Comparison of ENCODE assay signal across 8 cellular contexts in the genomic region with DNA sequence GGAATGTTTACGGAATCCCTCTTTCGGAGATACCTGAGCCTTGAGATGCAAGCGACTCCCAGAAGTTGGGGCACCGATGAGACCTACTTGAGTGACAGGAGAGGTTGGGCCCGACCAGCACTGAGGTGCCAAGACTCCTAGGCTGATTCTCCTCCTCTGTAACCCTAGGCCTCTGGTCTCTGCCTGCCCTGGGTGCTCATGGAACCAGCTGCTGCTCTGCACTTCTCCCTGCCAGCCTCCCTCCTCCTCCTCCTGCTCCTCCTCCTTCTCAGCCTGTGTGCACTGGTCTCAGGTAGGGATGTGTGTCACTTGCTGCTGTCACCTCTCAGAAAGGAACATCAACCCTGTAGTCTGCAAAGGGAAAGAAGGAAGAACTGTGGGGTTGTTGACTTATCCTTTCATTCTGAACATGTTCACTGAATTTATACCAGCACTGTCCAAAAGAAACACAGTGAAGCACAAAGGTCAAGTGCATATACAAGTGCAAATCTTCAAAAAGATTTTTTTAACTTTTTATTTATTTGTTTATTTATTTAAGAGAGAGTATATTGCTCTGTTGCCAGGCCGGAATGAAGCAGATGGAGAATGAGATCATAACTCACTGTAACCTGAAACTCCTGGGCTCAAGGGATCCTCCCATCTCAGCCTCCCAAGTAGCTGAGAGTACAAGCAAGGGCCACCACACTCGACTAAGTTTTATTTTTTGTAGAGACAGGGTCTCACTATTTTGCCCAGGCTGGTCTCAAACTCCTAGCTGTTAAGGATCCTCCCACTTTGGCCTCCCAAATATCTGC. TPM values are rescaled to one million over a fixed set of nuclear protein-coding genes. Genes with fewer than 3 reads are reported as not detected.
DNase-seq lines count a peak whose midpoint lies in the region; ATAC-seq and TF ChIP-seq lines count a peak whose summit lies in the region.

No MANE protein-coding gene starts in this region.

- H3K9me3 ChIP-seq in ascending aorta: no peaks in the 10 kb centered on the region
- H3K9me3 ChIP-seq in iPS-18c (ENCODE audit: control insufficient read depth, insufficient read depth, low read length): no peaks in the 10 kb centered on the region

- intact Hi-C loops in ascending aorta (cut with DNase I): loop anchor here (1.0 to 5.0 kb wide), 3 partner anchors 19 to 138 kb away; partner anchors contain the start of genes BTN3A2 and BTN3A3

- peaks cover 0 to 2% of the 10 kb centered on the region in 2 donors for H3K4me1 ChIP-seq in ascending aorta

- TF ChIP-seq CTCF in 22Rv1 (IDR thresholded peaks at IDR 0.05): no peak
- TF ChIP-seq CTCF in ascending aorta (IDR thresholded peaks at IDR 0.05): no peak

- H3K27me3 ChIP-seq in ascending aorta: no peaks in the 10 kb centered on the region

- no peaks in the 10 kb centered on the region for H3K36me3 ChIP-seq in ascending aorta

- DNase-seq in NCI-H226 (peak; percentile 36), ascending aorta (ENCODE audit: low spot score in 2 of 2) (peak in 1 of 2 donors; percentile 66), inferior parietal cortex (ENCODE audit: extremely low spot score) (no peak)

- ATAC-seq in HG03139 (IDR thresholded peaks at IDR 0.05; ENCODE audit: unreplicated experiment): no peak

- H3K4me3 ChIP-seq in GM08714 (ENCODE audit: low read length) (peak overlapping the region; percentile 94), ascending aorta (peak overlapping the region; percentile 69 to 76), iPS-18c (ENCODE audit: insufficient read depth, low read depth, low read length) (peak overlapping the region; percentile 47), skin epidermis (peak overlapping the region; percentile 49 to 76 (median 69))

- H3K27ac ChIP-seq in 22Rv1 (peak overlapping the region; percentile 92), ascending aorta (peak overlapping the region; percentile 67 to 68), skin epidermis (peak overlapping the region; percentile 23 to 96 (median 86))

RNA-seq across cellular contexts. Expression of gene BTN2A2, which starts 0.9 kb away (rescaled TPM):
- total RNA-seq in ascending aorta: 22.5 TPM

RNA-seq across cellular contexts. Expression of gene BTN3A1, which starts 18.3 kb away (rescaled TPM):
- 7.7 TPM for total RNA-seq in ascending aorta

RNA-seq across cellular contexts. Expression of gene BTN3A2, which starts 18.8 kb away (rescaled TPM):
- total RNA-seq in ascending aorta: 17.2 TPM

RNA-seq across cellular contexts. Expression of gene BTN3A3, which starts 56.5 kb away (rescaled TPM):
- 16.9 TPM for total RNA-seq in ascending aorta
